In genomic region chr15:100786139-100786531, GRCh38 we compare ENCODE assay signal across 21 cellular contexts.
A peak's percentile ranks its signal among the peaks of the same experiment; 100 is the strongest.
DNase-seq lines count a peak whose midpoint lies in the region; ATAC-seq, FAIRE-seq and TF ChIP-seq lines count a peak whose summit lies in the region.
"Had no signal": no experiment of that assay in that cellular context is flagged by ENCODE, and none has a peak within 500 bp of the region (broad histone marks: within the 10 kb centered on the region; RNA-seq: fewer than 3 reads in every experiment).

No MANE protein-coding gene starts in this region.

- H2AK5ac ChIP-seq in H9 (ENCODE audit: insufficient read length, low read length): no peak overlapping the region

- H3K4me2 ChIP-seq in H9 (ENCODE audit: insufficient read depth, insufficient read length, low read length) (no peak overlapping the region), K562 (ENCODE audit: insufficient read depth, low read length) (no peak overlapping the region)
- H3K4me2 ChIP-seq: BLaER1 had no signal

- H3K18ac ChIP-seq in H9 (ENCODE audit: insufficient read length, low read depth, low read length): no peak overlapping the region

- H3K4me3 Mint-ChIP-seq in H9: no peak overlapping the region
- H3K4me3 Mint-ChIP-seq: CD4-positive, alpha-beta memory T cell had no signal

- ATAC-seq in K562 (no peak), HG02885 (IDR thresholded peaks at IDR 0.05; ENCODE audit: poor library complexity, unreplicated experiment) (no peak)

- no peak overlapping the region for H3K27ac Mint-ChIP-seq in H9
- H3K27ac Mint-ChIP-seq: CD4-positive, alpha-beta memory T cell had no signal

- no peaks in the 10 kb centered on the region for H3K36me3 ChIP-seq in K562 (ENCODE audit: control insufficient read depth, insufficient read depth, low read length)
- H3K36me3 ChIP-seq: BLaER1, HAP-1 had no signal

- H3K4me1 ChIP-seq in H9 (ENCODE audit: insufficient read depth, low read length) (no peaks in the 10 kb centered on the region), K562 (replicated peaks in 1 of 2; ENCODE audit: control insufficient read depth in 2 of 2, insufficient read depth in 2 of 2, low read length in 2 of 2) (no peaks in the 10 kb centered on the region)
- H3K4me1 ChIP-seq: HAP-1 had no signal

- H3K14ac ChIP-seq in H9 (ENCODE audit: insufficient read depth, low read length): no peak overlapping the region

- H4K20me1 ChIP-seq in H9 (ENCODE audit: control insufficient read depth, insufficient read depth, insufficient read length) (no peaks in the 10 kb centered on the region), K562 (replicated peaks; ENCODE audit: control insufficient read depth, insufficient read depth, low read length) (no peaks in the 10 kb centered on the region)
- H4K20me1 ChIP-seq: BLaER1 had no signal

- no peak overlapping the region for H3T11ph ChIP-seq in H9 (ENCODE audit: low read length)

- H3K9me3 ChIP-seq in H9 (ENCODE audit: control insufficient read depth, low read depth, low read length) (no peaks in the 10 kb centered on the region), K562 (replicated peaks; ENCODE audit: control insufficient read depth, insufficient read depth, low read depth, low read length) (no peaks in the 10 kb centered on the region)
- H3K9me3 ChIP-seq: BLaER1, HAP-1 had no signal

- 100% methylated on average over 2 of the region's 5 CpGs for WGBS in H9 (ENCODE audit: extremely low coverage, insufficient read length, low lambda C conversion rate)
- WGBS in K562 (ENCODE audit: insufficient coverage, low coverage, missing lambda C conversion rate): 0% methylated on average over 3 of the region's 5 CpGs

- intact Hi-C loops in K562 (cut with micrococcal nuclease): no loop called here

- no peak overlapping the region for H2BK120ac ChIP-seq in H9 (ENCODE audit: low read depth, low read length, poor library complexity, severe bottlenecking)

- no peak overlapping the region for H2BK20ac ChIP-seq in H9 (ENCODE audit: low read depth, low read length, poor library complexity, severe bottlenecking)

- peak overlapping the region; percentile 52 for H3K56ac ChIP-seq in H9 (ENCODE audit: insufficient read length, low read depth, low read length)

- H3K9me1 ChIP-seq in K562 (ENCODE audit: control insufficient read depth, insufficient read depth, low read length): no peaks in the 10 kb centered on the region

- in situ Hi-C loops in K562 (cut with MboI): no loop called here

- no peak overlapping the region for H3K4me3 ChIP-seq in K562
- H3K4me3 ChIP-seq: BLaER1, HAP-1, SK-N-MC had no signal

- H3K27ac ChIP-seq in H9 (ENCODE audit: insufficient read length, low read depth, low read length) (no peak overlapping the region), K562 (ENCODE audit: extremely low read depth, low read depth, low read length) (no peak overlapping the region)
- H3K27ac ChIP-seq: BLaER1, SK-N-MC had no signal

- FAIRE-seq in K562 (lab: Jason Lieb, UNC): peak; percentile 15
- FAIRE-seq: GM12892 had no signal

- no peak overlapping the region for H2BK12ac ChIP-seq in H9 (ENCODE audit: insufficient read length, low read depth, low read length)

- CTCF ChIA-PET in K562 (lab: Yijun Ruan, JAX; ENCODE audit: low intra/inter-chr PET ratio): no interaction called here

- H3K9me3 Mint-ChIP-seq in H9: peaks cover 0 to 3% of the 10 kb centered on the region in 2 experiments; a peak in 1 of 5 replicates
- H3K9me3 Mint-ChIP-seq: CD4-positive, alpha-beta memory T cell had no signal

- H2BK5ac ChIP-seq in H9 (ENCODE audit: insufficient read length, low read length): no peak overlapping the region

- TF ChIP-seq CTCF in H9 (conservative IDR thresholded peaks at IDR 0.05): no peak
- TF ChIP-seq CTCF in K562 (IDR thresholded peaks at IDR 0.05 in 2 of 3, conservative IDR thresholded peaks at IDR 0.05 in 1 of 3; ENCODE audit: insufficient read depth in 2 of 3, low read depth in 1 of 3, low read length in 3 of 3): no peak

- DNase-seq in H9: no peak
- DNase-seq in K562 (ENCODE audit: extremely low read depth in 1 of 4, low spot score in 3 of 4): no peak
- peak; percentile 1 for DNase-seq in islet precursor cell
- DNase-seq in ureter (ENCODE audit: low spot score): peak; percentile 9
- DNase-seq in DMS53 (lab: John Stamatoyannopoulos, UW): no peak
- no peak for DNase-seq in UCSD-AML1 (lab: John Stamatoyannopoulos, UW; ENCODE audit: unreplicated experiment)
- DNase-seq: CD4-positive, alpha-beta memory T cell; DMS153; EL; KG1; NCI-H1417; NCI-H187 treated with DMSO at 0.1 percent for 48 hours; NCI-H2227 treated with DMSO at 0.1 percent for 48 hours; NCI-H510A treated with DMSO at 0.1 percent for 48 hours; NCI-H774; SHP77 had no signal

- H4K8ac ChIP-seq in H9 (replicated peaks; ENCODE audit: insufficient read length, low read depth, low read length): no peak overlapping the region

- no peak for TF ChIP-seq POLR2A in K562 (conservative IDR thresholded peaks at IDR 0.05)

- POLR2A ChIA-PET in K562 (lab: Yijun Ruan, JAX): no interaction called here

- H2AFZ ChIP-seq in H9 (ENCODE audit: low read length) (no peak overlapping the region), K562 (ENCODE audit: low read depth, low read length) (no peak overlapping the region)

- H3K9ac ChIP-seq in H9 (ENCODE audit: extremely low read depth, insufficient read length, low read length): no peak overlapping the region
- no peak overlapping the region for H3K9ac ChIP-seq in K562 (ENCODE audit: insufficient read depth in 1 of 2, low read depth in 2 of 2, low read length in 2 of 2)
- H3K9ac ChIP-seq: BLaER1 had no signal

- H3K36me3 Mint-ChIP-seq in H9 (ENCODE audit: insufficient read depth in 1 of 3, low read depth in 3 of 3): peaks cover 0 to 4% (median 2%) of the 10 kb centered on the region in 3 experiments; a peak in 1 of 7 replicates
- H3K36me3 Mint-ChIP-seq: CD4-positive, alpha-beta memory T cell had no signal

- TF ChIP-seq EP300 in K562 (IDR thresholded peaks at IDR 0.05; ENCODE audit: low read length): no peak

- no peak for TF ChIP-seq RAD21 in K562 (CRISPR knock-in tag; conservative IDR thresholded peaks at IDR 0.05 in 1 of 2, IDR thresholded peaks at IDR 0.05 in 1 of 2)

- H4K5ac ChIP-seq in H9 (ENCODE audit: insufficient read length, low read depth, low read length): no peak overlapping the region

- no peak overlapping the region for H2BK15ac ChIP-seq in H9 (ENCODE audit: low read depth, low read length)

- no peaks in the 10 kb centered on the region for H3K27me3 ChIP-seq in H9 (ENCODE audit: insufficient read depth, low read length)
- peaks cover 12 to 50% of the 10 kb centered on the region in 2 experiments; a peak in 4 of 5 replicates for H3K27me3 ChIP-seq in K562 (ENCODE audit: control insufficient read depth in 2 of 2, insufficient read depth in 2 of 2, low read length in 2 of 2)
- H3K27me3 ChIP-seq: BLaER1 had no signal

- H3K27me3 Mint-ChIP-seq in H9 (ENCODE audit: low read depth): peaks cover 3% of the 10 kb centered on the region

- H4K91ac ChIP-seq in H9 (ENCODE audit: insufficient read length, low read depth, low read length): no peak overlapping the region

- H3K79me2 ChIP-seq in H9 (ENCODE audit: insufficient read depth, low read length) (no peaks in the 10 kb centered on the region), K562 (ENCODE audit: control insufficient read depth, insufficient read depth, low read length) (no peaks in the 10 kb centered on the region)

- peaks cover 12 to 21% of the 10 kb centered on the region in 2 experiments for H3K4me1 Mint-ChIP-seq in H9
- H3K4me1 Mint-ChIP-seq: CD4-positive, alpha-beta memory T cell had no signal

- H3K4ac ChIP-seq in H9 (ENCODE audit: low read depth, low read length): no peak overlapping the region

- BruUV-seq in K562 (replicated peaks; lab: Mats Ljungman, UMichigan): no TSS peak

- no peaks in the 10 kb centered on the region for H3K23me2 ChIP-seq in H9 (ENCODE audit: insufficient read length, low read depth, low read length, poor library complexity, severe bottlenecking)

- no peaks in the 10 kb centered on the region for H3K79me1 ChIP-seq in H9 (ENCODE audit: insufficient read depth, low read depth, low read length, poor library complexity, severe bottlenecking)

- H3K23ac ChIP-seq in H9 (ENCODE audit: insufficient read length, low read depth, low read length): no peak overlapping the region

TF ChIP-seq in K562, 482 proteins besides CTCF, POLR2A, EP300 and RAD21 (continues in another document):
- TF ChIP-seq ZNF274 (IDR thresholded peaks at IDR 0.05; ENCODE audit: borderline replicate concordance, low read depth, low read length): no peak
- TF ChIP-seq ZNF444 (CRISPR knock-in tag; IDR thresholded peaks at IDR 0.05): no peak
- TF ChIP-seq BHLHE40 (IDR thresholded peaks at IDR 0.05; ENCODE audit: low read length): no peak
- no peak for TF ChIP-seq RUNX1 (IDR thresholded peaks at IDR 0.05; ENCODE audit: low read depth)
- no peak for TF ChIP-seq SREBF2 (CRISPR knock-in tag; IDR thresholded peaks at IDR 0.05)
- no peak for TF ChIP-seq TAF9B (IDR thresholded peaks at IDR 0.05; ENCODE audit: partially characterized antibody)
- TF ChIP-seq MLLT1 (IDR thresholded peaks at IDR 0.05): no peak
- TF ChIP-seq TRIM24 (IDR thresholded peaks at IDR 0.05): no peak
- TF ChIP-seq SETDB1 (IDR thresholded peaks at IDR 0.05; ENCODE audit: low read length): no peak
- TF ChIP-seq ZBTB43 (CRISPR knock-in tag; IDR thresholded peaks at IDR 0.05): no peak
- TF ChIP-seq HIVEP1 (CRISPR knock-in tag; IDR thresholded peaks at IDR 0.05): no peak

Comparison
In these comparisons a context has a peak if more than half of its experiments do, and no peak if none do; other contexts are left out.
1. DNase-seq: peak in islet precursor cell (single experiment) and ureter (single experiment); none in H9 (single experiment), K562 (0 of 4), DMS53 (single experiment) and UCSD-AML1 (single experiment).